9 cellular contexts compared by ENCODE assay signal in genomic region chr1:207049974-207050391, GRCh38. TPM values are rescaled to one million over a fixed set of nuclear protein-coding genes. Genes with fewer than 3 reads are reported as not detected.
DNase-seq lines count a peak whose midpoint lies in the region; ATAC-seq and TF ChIP-seq lines count a peak whose summit lies in the region.
"Had no signal": no experiment of that assay in that cellular context is flagged by ENCODE, and none has a peak within 500 bp of the region (broad histone marks: within the 10 kb centered on the region; RNA-seq: fewer than 3 reads in every experiment).

No MANE protein-coding gene starts in this region.

- ATAC-seq in CD8-positive, alpha-beta T cell = peak; percentile 38
- ATAC-seq in GM21515 (IDR thresholded peaks at IDR 0.05; ENCODE audit: unreplicated experiment) (peak; percentile 41), WTC11 (no peak), HG03045 (IDR thresholded peaks at IDR 0.05; ENCODE audit: unreplicated experiment) (no peak)

- DNase-seq in CD8-positive, alpha-beta T cell = peak in 5 of 7 experiments; percentile 31 to 61 (median 59)
- DNase-seq in NCI-H187 treated with DMSO at 0.1 percent for 48 hours (lab: John Stamatoyannopoulos, UW) (peak; percentile 54), WTC11 (ENCODE audit: low spot score) (peak; percentile 28), medulla oblongata (ENCODE audit: extremely low spot score) (peak; percentile 84)
- DNase-seq in effector CD8-positive, alpha-beta T cell (lab: John Stamatoyannopoulos, UW) = peak; percentile 23
- DNase-seq in stimulated activated naive CD4-positive, alpha-beta T cell treated with Interleukin-2 at 50 U/mL for 16 hours (lab: John Stamatoyannopoulos, UW) = peak; percentile 44

- peaks cover 72% of the 10 kb centered on the region for H3K4me1 Mint-ChIP-seq in CD8-positive, alpha-beta T cell (ENCODE audit: low read depth)
- H3K4me1 Mint-ChIP-seq in WTC11 = peaks cover 57% of the 10 kb centered on the region

- H3K4me3 Mint-ChIP-seq in CD8-positive, alpha-beta T cell = peak overlapping the region; percentile 98
- H3K4me3 Mint-ChIP-seq in WTC11 = peak overlapping the region; percentile 95

- H3K9me3 ChIP-seq in CD8-positive, alpha-beta T cell (ENCODE audit: low read length) = no peaks in the 10 kb centered on the region

- H3K27me3 ChIP-seq in CD8-positive, alpha-beta T cell (ENCODE audit: insufficient read depth, low read length) = no peaks in the 10 kb centered on the region

- intact Hi-C loops in CD8-positive, alpha-beta T cell (cut with DNase I, micrococcal nuclease) = loop anchor here (1.0 to 10.0 kb wide), 10 partner anchors 27 to 1298 kb away; partner anchors contain the start of genes EIF2D (in 2 of the 2), CD55 (in 1 of the 2), FCMR (in 1 of the 2) and NUCKS1 (in 1 of the 2)

- H3K4me1 ChIP-seq in CD8-positive, alpha-beta T cell (ENCODE audit: insufficient read depth, low read length) = peaks cover 28% of the 10 kb centered on the region

- H3K36me3 ChIP-seq in CD8-positive, alpha-beta T cell (ENCODE audit: insufficient read depth, low read length) = peaks cover 11% of the 10 kb centered on the region

- POLR2A ChIA-PET in CD8-positive, alpha-beta T cell (lab: Charles Lee) = no interaction called here
- POLR2A ChIA-PET in WTC11 (lab: Charles Lee) = no interaction called here

- CTCF ChIA-PET in CD8-positive, alpha-beta T cell (lab: Charles Lee) = interaction anchor here (0.6 to 6.9 kb wide), 21 partner anchors 10 to 452 kb away, joined by 3 to 90 read pairs (median 4); partner anchors contain the start of genes CD55 and CR1
- CTCF ChIA-PET in WTC11 (lab: Charles Lee) = interaction anchor here (0.5 to 2.0 kb wide), 8 partner anchors 10 to 1073 kb away, joined by 3 to 17 read pairs (median 3); partner anchors contain the start of gene C1orf116

- TF ChIP-seq CTCF in CD8-positive, alpha-beta T cell (IDR thresholded peaks at IDR 0.05) = peak; percentile 86
- peak; percentile 55 for TF ChIP-seq CTCF in WTC11 (IDR thresholded peaks at IDR 0.05)

- H3K27me3 Mint-ChIP-seq in CD8-positive, alpha-beta T cell (ENCODE audit: low read depth) = no peaks in the 10 kb centered on the region
- H3K27me3 Mint-ChIP-seq in WTC11 (ENCODE audit: low read depth) = no peaks in the 10 kb centered on the region

- peaks cover 45% of the 10 kb centered on the region for H3K36me3 Mint-ChIP-seq in CD8-positive, alpha-beta T cell
- peaks cover 36% of the 10 kb centered on the region for H3K36me3 Mint-ChIP-seq in WTC11

- H3K27ac Mint-ChIP-seq in CD8-positive, alpha-beta T cell = peak overlapping the region; percentile 95
- H3K27ac Mint-ChIP-seq in WTC11 = peak overlapping the region; percentile 93

- peak overlapping the region; percentile 82 for H3K4me3 ChIP-seq in CD8-positive, alpha-beta T cell (ENCODE audit: low read depth, low read length)

- peak overlapping the region; percentile 70 for H3K27ac ChIP-seq in CD8-positive, alpha-beta T cell (ENCODE audit: low read depth, low read length)

- no peaks in the 10 kb centered on the region for H3K9me3 Mint-ChIP-seq in CD8-positive, alpha-beta T cell
- H3K9me3 Mint-ChIP-seq in WTC11 = no peaks in the 10 kb centered on the region

TF ChIP-seq in WTC11, 78 proteins besides CTCF, POLR2A, EP300 and RAD21 (continues in another document):
- TF ChIP-seq GRHL2 (CRISPR knock-in tag; IDR thresholded peaks at IDR 0.05; ENCODE audit: insufficient replicate concordance, severe bottlenecking) (no peak), JUN (CRISPR knock-in tag; IDR thresholded peaks at IDR 0.05) (no peak), ZSCAN18 (CRISPR knock-in tag; IDR thresholded peaks at IDR 0.05) (no peak), ZNF232 (CRISPR knock-in tag; IDR thresholded peaks at IDR 0.05) (no peak), ERG (CRISPR knock-in tag; IDR thresholded peaks at IDR 0.05) (no peak), ATF6 (CRISPR knock-in tag; IDR thresholded peaks at IDR 0.05) (no peak)
- TF ChIP-seq, protein P1, sequence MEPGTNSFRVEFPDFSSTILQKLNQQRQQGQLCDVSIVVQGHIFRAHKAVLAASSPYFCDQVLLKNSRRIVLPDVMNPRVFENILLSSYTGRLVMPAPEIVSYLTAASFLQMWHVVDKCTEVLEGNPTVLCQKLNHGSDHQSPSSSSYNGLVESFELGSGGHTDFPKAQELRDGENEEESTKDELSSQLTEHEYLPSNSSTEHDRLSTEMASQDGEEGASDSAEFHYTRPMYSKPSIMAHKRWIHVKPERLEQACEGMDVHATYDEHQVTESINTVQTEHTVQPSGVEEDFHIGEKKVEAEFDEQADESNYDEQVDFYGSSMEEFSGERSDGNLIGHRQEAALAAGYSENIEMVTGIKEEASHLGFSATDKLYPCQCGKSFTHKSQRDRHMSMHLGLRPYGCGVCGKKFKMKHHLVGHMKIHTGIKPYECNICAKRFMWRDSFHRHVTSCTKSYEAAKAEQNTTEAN (CRISPR knock-in tag; IDR thresholded peaks at IDR 0.05) = no peak
- TF ChIP-seq, protein P2, sequence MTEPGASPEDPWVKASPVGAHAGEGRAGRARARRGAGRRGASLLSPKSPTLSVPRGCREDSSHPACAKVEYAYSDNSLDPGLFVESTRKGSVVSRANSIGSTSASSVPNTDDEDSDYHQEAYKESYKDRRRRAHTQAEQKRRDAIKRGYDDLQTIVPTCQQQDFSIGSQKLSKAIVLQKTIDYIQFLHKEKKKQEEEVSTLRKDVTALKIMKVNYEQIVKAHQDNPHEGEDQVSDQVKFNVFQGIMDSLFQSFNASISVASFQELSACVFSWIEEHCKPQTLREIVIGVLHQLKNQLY (CRISPR knock-in tag; IDR thresholded peaks at IDR 0.05) = no peak
- TF ChIP-seq, protein P3, sequence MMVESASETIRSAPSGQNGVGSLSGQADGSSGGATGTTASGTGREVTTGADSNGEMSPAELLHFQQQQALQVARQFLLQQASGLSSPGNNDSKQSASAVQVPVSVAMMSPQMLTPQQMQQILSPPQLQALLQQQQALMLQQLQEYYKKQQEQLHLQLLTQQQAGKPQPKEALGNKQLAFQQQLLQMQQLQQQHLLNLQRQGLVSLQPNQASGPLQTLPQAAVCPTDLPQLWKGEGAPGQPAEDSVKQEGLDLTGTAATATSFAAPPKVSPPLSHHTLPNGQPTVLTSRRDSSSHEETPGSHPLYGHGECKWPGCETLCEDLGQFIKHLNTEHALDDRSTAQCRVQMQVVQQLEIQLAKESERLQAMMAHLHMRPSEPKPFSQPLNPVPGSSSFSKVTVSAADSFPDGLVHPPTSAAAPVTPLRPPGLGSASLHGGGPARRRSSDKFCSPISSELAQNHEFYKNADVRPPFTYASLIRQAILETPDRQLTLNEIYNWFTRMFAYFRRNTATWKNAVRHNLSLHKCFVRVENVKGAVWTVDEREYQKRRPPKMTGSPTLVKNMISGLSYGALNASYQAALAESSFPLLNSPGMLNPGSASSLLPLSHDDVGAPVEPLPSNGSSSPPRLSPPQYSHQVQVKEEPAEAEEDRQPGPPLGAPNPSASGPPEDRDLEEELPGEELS (CRISPR knock-in tag; IDR thresholded peaks at IDR 0.05) = no peak
- TF ChIP-seq, protein P4, sequence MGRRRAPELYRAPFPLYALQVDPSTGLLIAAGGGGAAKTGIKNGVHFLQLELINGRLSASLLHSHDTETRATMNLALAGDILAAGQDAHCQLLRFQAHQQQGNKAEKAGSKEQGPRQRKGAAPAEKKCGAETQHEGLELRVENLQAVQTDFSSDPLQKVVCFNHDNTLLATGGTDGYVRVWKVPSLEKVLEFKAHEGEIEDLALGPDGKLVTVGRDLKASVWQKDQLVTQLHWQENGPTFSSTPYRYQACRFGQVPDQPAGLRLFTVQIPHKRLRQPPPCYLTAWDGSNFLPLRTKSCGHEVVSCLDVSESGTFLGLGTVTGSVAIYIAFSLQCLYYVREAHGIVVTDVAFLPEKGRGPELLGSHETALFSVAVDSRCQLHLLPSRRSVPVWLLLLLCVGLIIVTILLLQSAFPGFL (CRISPR knock-in tag; IDR thresholded peaks at IDR 0.05; ENCODE audit: borderline replicate concordance) = no peak

RNA-seq across cellular contexts. Expression of gene YOD1, which starts 1.0 kb away (rescaled TPM):
- total RNA-seq in CD8-positive, alpha-beta T cell = 10 to 100 TPM; 18.9 to 19.3 TPM
- total RNA-seq in WTC11 (2021) = 9.8 to 12.0 TPM (median 10.2 TPM) in 3 replicates

RNA-seq across cellular contexts. Expression of gene PFKFB2, which starts 3.1 kb away (rescaled TPM):
- total RNA-seq in CD8-positive, alpha-beta T cell = 1 to 10 TPM; 8.1 to 8.5 TPM
- total RNA-seq in WTC11 (2021) = 16.8 to 21.0 TPM (median 20.9 TPM) in 3 replicates

RNA-seq across cellular contexts. Expression of gene C1orf116, which starts 17.4 kb away (rescaled TPM):
- total RNA-seq in CD8-positive, alpha-beta T cell = under 1 TPM; 0.27 to 0.31 TPM
- total RNA-seq in WTC11 (2021) = 2.3 to 2.7 TPM (median 2.4 TPM) in 3 replicates
- total RNA-seq: T-helper 2 cell treated with Interferon-gamma antibody and Interleukin-4, amounts not matched to agents 100 ng/mL and 5 ng/mL, for 36 hours had no signal

RNA-seq across cellular contexts. Expression of gene C4BPB, which starts 38.7 kb away (rescaled TPM):
- total RNA-seq in CD8-positive, alpha-beta T cell = 1 to 10 TPM; 1.8 to 2.4 TPM
- total RNA-seq in WTC11 (2021) = 0.26 to 0.30 TPM in 2 of 3 replicates, not detected in the other

RNA-seq across cellular contexts. Expression of gene C4BPA, which starts 54.0 kb away (rescaled TPM):
- total RNA-seq in CD8-positive, alpha-beta T cell = not detected
- total RNA-seq in WTC11 (2021) = 0.23 to 0.39 TPM (median 0.30 TPM) in 3 replicates
- total RNA-seq: T-helper 2 cell treated with Interferon-gamma antibody and Interleukin-4, amounts not matched to agents 100 ng/mL and 5 ng/mL, for 36 hours had no signal

Comparison
In these comparisons a context has a peak if more than half of its experiments do, and no peak if none do; other contexts are left out.
1. ATAC-seq: peak in CD8-positive, alpha-beta T cell (single experiment) and GM21515 (single experiment); none in WTC11 (single experiment) and HG03045 (single experiment).
2. DNase-seq: peak in every context shown above with its lines; median percentile 84 in medulla oblongata; 59 in CD8-positive, alpha-beta T cell; 54 in NCI-H187 treated with DMSO at 0.1 percent for 48 hours; 44 in stimulated activated naive CD4-positive, alpha-beta T cell treated with Interleukin-2 at 50 U/mL for 16 hours; 28 in WTC11; 23 in effector CD8-positive, alpha-beta T cell.